In genomic region chr12:14395059-14395778, GRCh38 we compare ENCODE assay signal across 8 cellular contexts. TPM values are rescaled to one million over a fixed set of nuclear protein-coding genes. Genes with fewer than 3 reads are reported as not detected.
DNase-seq lines count a peak whose midpoint lies in the region; ATAC-seq and FAIRE-seq lines count a peak whose summit lies in the region.

No MANE protein-coding gene starts in this region.

- peak; percentile 41 for ATAC-seq in HG02870 (IDR thresholded peaks at IDR 0.05; ENCODE audit: unreplicated experiment)

- no peak overlapping the region for H3K18ac ChIP-seq in mesendoderm (ENCODE audit: low read length)

- H3K4me3 ChIP-seq in SK-N-MC (peak overlapping the region; percentile 71), mesendoderm (ENCODE audit: low read length) (no peak overlapping the region)

- H3K27me3 ChIP-seq in mesendoderm (ENCODE audit: insufficient read depth, low read length, poor library complexity), result no peaks in the 10 kb centered on the region

- peaks cover 28% of the 10 kb centered on the region for H3K36me3 ChIP-seq in SK-N-MC (ENCODE audit: insufficient read depth, low read length)
- no peaks in the 10 kb centered on the region for H3K36me3 ChIP-seq in mesendoderm (ENCODE audit: control insufficient read depth, insufficient read depth, low read length)

- H3K4ac ChIP-seq in mesendoderm (ENCODE audit: low read depth, low read length), result no peak overlapping the region

- H2BK120ac ChIP-seq in mesendoderm (ENCODE audit: low read depth, low read length), result no peak overlapping the region

- peak; percentile 64 for FAIRE-seq in islet of Langerhans (lab: Jason Lieb, UNC)

- no peak overlapping the region for H4K8ac ChIP-seq in mesendoderm (ENCODE audit: low read depth, low read length)

- H2BK15ac ChIP-seq in mesendoderm (replicated peaks; ENCODE audit: low read depth), result no peak overlapping the region

- H3K4me1 ChIP-seq in mesendoderm (ENCODE audit: control insufficient read depth, low read depth, low read length), result peaks cover 2% of the 10 kb centered on the region

- H3K9me3 ChIP-seq in SK-N-MC (ENCODE audit: low read depth, low read length), result peaks cover 6% of the 10 kb centered on the region; the same call in 1 of the 2 replicates

- H3K79me1 ChIP-seq in mesendoderm (ENCODE audit: low read length), result no peaks in the 10 kb centered on the region

- H3K27ac ChIP-seq in SK-N-MC (peak overlapping the region; percentile 95), mesendoderm (ENCODE audit: low read depth, low read length) (no peak overlapping the region)

- H2BK5ac ChIP-seq in mesendoderm (ENCODE audit: low read length), result no peak overlapping the region

- H3K23ac ChIP-seq in mesendoderm (ENCODE audit: low read length), result no peak overlapping the region

- no peak overlapping the region for H3K56ac ChIP-seq in mesendoderm (ENCODE audit: low read length)

- H3K79me2 ChIP-seq in mesendoderm (ENCODE audit: control insufficient read depth, insufficient read depth, low read length), result peaks cover 40% of the 10 kb centered on the region

- H3K9ac ChIP-seq in SK-N-MC (ENCODE audit: insufficient read length) (peak overlapping the region; percentile 75), mesendoderm (ENCODE audit: low read length) (no peak overlapping the region)

- no peak overlapping the region for H4K5ac ChIP-seq in mesendoderm (ENCODE audit: low read length)

- DNase-seq in DMS 273 (lab: John Stamatoyannopoulos, UW; ENCODE audit: unreplicated experiment), result peak; percentile 32
- no peak for DNase-seq in DMS 273 treated with DMSO at 0.1 percent for 48 hours (lab: John Stamatoyannopoulos, UW)
- no peak for DNase-seq in SK-N-MC (ENCODE audit: low read depth, low spot score)
- DNase-seq in stimulated activated CD4-positive, alpha-beta T cell treated with anti-CD3 and anti-CD28 coated beads, Interleukin-2, amount 100 ng/mL, for 24 hours, result no peak
- no peak for DNase-seq in mesendoderm
- no peak for DNase-seq in NCI-H748 (lab: John Stamatoyannopoulos, UW; ENCODE audit: unreplicated experiment)

- WGBS in mesendoderm (ENCODE audit: extremely low coverage, insufficient coverage, low lambda C conversion rate), result no CpG with 5 or more reads among the region's 3 CpGs

- no peak overlapping the region for H3K4me2 ChIP-seq in mesendoderm (ENCODE audit: low read length)

- no peak overlapping the region for H2AK5ac ChIP-seq in mesendoderm (ENCODE audit: low read length)

RNA-seq across cellular contexts. Expression of gene ATF7IP, which starts 29.7 kb away (rescaled TPM):
- 32.6 TPM for polyA plus RNA-seq in mesendoderm (2013, experiment 1 of 2)
- polyA plus RNA-seq in mesendoderm (2013, experiment 2 of 2), result 32.6 TPM
